ENCODE assay signal across 8 cellular contexts in genomic region chr11:66069715-66070603, GRCh38. TPM values are rescaled to one million over a fixed set of nuclear protein-coding genes. Genes with fewer than 3 reads are reported as not detected.
DNase-seq lines count a peak whose midpoint lies in the region; ATAC-seq, FAIRE-seq and TF ChIP-seq lines count a peak whose summit lies in the region.

TSS of gene PACS1 (plus strand) at chr11:66070272. CDS start at chr11:66070487, 215 bp downstream.

- peaks cover 28 to 57% (median 54%) of the 10 kb centered on the region in 4 donors for H3K4me1 ChIP-seq in stomach

- no peak for TF ChIP-seq POLR2A in stomach (IDR thresholded peaks at IDR 0.05)

- no peak for FAIRE-seq in GM18507 (lab: Jason Lieb, UNC)

- peak within 1 kb of the TSS; percentile 91 to 95 (median 92) for H3K4me3 Mint-ChIP-seq in nephron

- TF ChIP-seq EP300 in stomach (IDR thresholded peaks at IDR 0.05) = no peak

- H3K27ac Mint-ChIP-seq in nephron = peak within 1 kb of the TSS; percentile 92 to 93 (median 92)

- CTCF ChIA-PET in RWPE1 (lab: Yijun Ruan, JAX) = interaction anchor here (1.1 kb wide), 1 partner anchor 12 kb away, joined by 6 read pairs; no protein-coding TSS in a partner anchor

- H3K4me1 Mint-ChIP-seq in nephron = peaks cover 39% of the 10 kb centered on the region

- H3K36me3 ChIP-seq in stomach = peaks cover 31 to 56% (median 52%) of the 10 kb centered on the region in 4 donors

- 0 to 2% (median 1%) methylated on average over 34 to 120 of the region's 120 CpGs for WGBS in stomach, 5 donors

- POLR2A ChIA-PET in RWPE1 (lab: Yijun Ruan, JAX; ENCODE audit: low non-redundant PET) = interaction anchor here (0.6 kb wide), 1 partner anchor 65 kb away, joined by 3 read pairs; no protein-coding TSS in a partner anchor

- peak within 1 kb of the TSS; percentile 95 for H3K27ac ChIP-seq in RWPE1
- H3K27ac ChIP-seq in stomach = peak within 1 kb of the TSS; percentile 90 to 99 (median 95)

- DNase-seq in 8988T = peak; percentile 91
- peak; percentile 78 for DNase-seq in GM18507 (ENCODE audit: extremely low spot score, insufficient read length, low read depth)
- peak; percentile 66 for DNase-seq in RWPE1 (ENCODE audit: low spot score)
- DNase-seq in activated gamma-delta T cell (lab: John Stamatoyannopoulos, UW) = peak; percentile 82
- DNase-seq in fibroblast of the conjunctiva (ENCODE audit: low read depth) = peak; percentile 72
- DNase-seq in stomach = peak; percentile 76

- H3K36me3 Mint-ChIP-seq in nephron (ENCODE audit: low read depth) = peaks cover 51% of the 10 kb centered on the region

- intact Hi-C loops in stomach (cut with DNase I; ENCODE audit: low total_unique reads) = loop anchor here (10.0 kb wide), 1 partner anchor 65 kb away; no protein-coding TSS in a partner anchor

- ATAC-seq in HG03196 (IDR thresholded peaks at IDR 0.05; ENCODE audit: unreplicated experiment) = peak; percentile 38

- H3K27me3 Mint-ChIP-seq in nephron (ENCODE audit: low read depth) = peaks cover 5% of the 10 kb centered on the region

- no peaks in the 10 kb centered on the region for H3K9me3 Mint-ChIP-seq in nephron

- no peaks in the 10 kb centered on the region for H3K27me3 ChIP-seq in stomach

- H3K9me3 ChIP-seq in stomach = no peaks in the 10 kb centered on the region

- peak within 1 kb of the TSS; percentile 75 to 99 (median 96) for H3K4me3 ChIP-seq in stomach

- TF ChIP-seq CTCF in RWPE1 (conservative IDR thresholded peaks at IDR 0.05; ENCODE audit: low read depth) (no peak), nephron (IDR thresholded peaks at IDR 0.05; ENCODE audit: unreplicated experiment in 3 of 3) (peak in 1 of 3 experiments; percentile 15), stomach (IDR thresholded peaks at IDR 0.05) (no peak)

RNA-seq across cellular contexts. Expression of gene PACS1, which starts in this region (rescaled TPM):
- 100 to 1,000 TPM in 2 of 5 donors, 10 to 100 TPM in 3; 47.0 to 269 (median 57.4) TPM for total RNA-seq in stomach
- polyA plus RNA-seq in stomach = 10 to 100 TPM; 14.7 to 24.3 (median 18.2) TPM

Comparison
In these comparisons a context has a peak if more than half of its experiments do, and no peak if none do; other contexts are left out.
1. Peak in every context shown above with its lines: DNase-seq, ATAC-seq, H3K4me3 ChIP-seq and H3K27ac ChIP-seq.